Comparison of ENCODE assay signal across 1 cellular context in the genomic region with DNA sequence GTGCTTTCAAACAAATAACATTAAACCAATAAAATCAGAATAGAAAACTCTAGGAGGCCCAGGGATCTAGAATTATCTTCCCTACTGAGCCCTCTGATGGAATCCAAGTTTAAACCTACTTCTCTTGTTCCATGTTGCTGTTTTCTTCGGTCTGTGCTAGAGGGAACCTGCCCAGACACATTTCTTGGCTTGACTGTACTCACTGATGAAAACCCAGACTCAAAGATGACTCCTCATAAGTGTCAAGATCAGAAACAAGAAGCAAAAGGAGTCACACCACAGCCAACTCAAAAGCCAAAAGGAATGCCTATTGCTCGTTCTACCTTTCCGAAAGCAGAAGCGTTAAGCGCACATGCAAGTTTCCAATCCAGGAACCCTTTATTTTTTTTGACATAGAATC.
TF ChIP-seq lines count a peak whose summit lies in the region.

No MANE protein-coding gene starts in this region.

TF ChIP-seq in H1, 55 proteins besides CTCF, POLR2A, EP300 and RAD21:
- TF ChIP-seq JUND (IDR thresholded peaks at IDR 0.05; ENCODE audit: low read length): no peak
- TF ChIP-seq NANOG (IDR thresholded peaks at IDR 0.05; ENCODE audit: insufficient read depth, low read depth, low read length, poor library complexity, severe bottlenecking): no peak
- TF ChIP-seq RFX5 (IDR thresholded peaks at IDR 0.05; ENCODE audit: borderline replicate concordance, low read depth, low read length): no peak
- no peak for TF ChIP-seq FOSL1 (IDR thresholded peaks at IDR 0.05; ENCODE audit: insufficient read depth, low read depth, low read length)
- TF ChIP-seq HDAC6 (IDR thresholded peaks at IDR 0.05; ENCODE audit: low read depth, low read length): no peak
- no peak for TF ChIP-seq SIRT6 (IDR thresholded peaks at IDR 0.05; ENCODE audit: low read length)
- TF ChIP-seq GTF2F1 (IDR thresholded peaks at IDR 0.05; ENCODE audit: borderline replicate concordance, low read depth, low read length): no peak
